Comparison of ENCODE assay signal across 10 cellular contexts in genomic region chr12:111673503-111673902, GRCh38. TPM values are rescaled to one million over a fixed set of nuclear protein-coding genes. Genes with fewer than 3 reads are reported as not detected.
A peak's percentile ranks its signal among the peaks of the same experiment; 100 is the strongest.
DNase-seq lines count a peak whose midpoint lies in the region; ATAC-seq and TF ChIP-seq lines count a peak whose summit lies in the region.
"Had no signal": no experiment of that assay in that cellular context is flagged by ENCODE, and none has a peak within 500 bp of the region (broad histone marks: within the 10 kb centered on the region; RNA-seq: fewer than 3 reads in every experiment).

No MANE protein-coding gene starts in this region.

- intact Hi-C loops in left cardiac atrium (cut with DNase I) (loop anchor here in 1 of 2 donors (10.0 kb wide), 1 partner anchor 279 kb away; no protein-coding TSS in a partner anchor), Right ventricle myocardium inferior (cut with DNase I) (no loop called here), upper lobe of right lung (cut with DNase I) (no loop called here)

- no peak for DNase-seq in left cardiac atrium
- no peak for DNase-seq in Right ventricle myocardium inferior (ENCODE audit: missing footprints)
- peak; percentile 65 for DNase-seq in SK-MEL-5 (ENCODE audit: low read depth, low spot score)
- DNase-seq in fibroblast of the aortic adventitia (ENCODE audit: low read depth), result peak; percentile 58
- DNase-seq in upper lobe of right lung, result no peak
- no peak for DNase-seq in suprapubic skin (ENCODE audit: low spot score in 2 of 2)
- DNase-seq: activated T-cell treated with anti-CD3 and anti-CD28 coated beads, Interleukin-2, amount 50 U/mL, for 24 hours; NCI-H345 had no signal

- H3K36me3 ChIP-seq in upper lobe of right lung (peaks cover 90% of the 10 kb centered on the region), suprapubic skin (peaks cover 92% of the 10 kb centered on the region)

- no peak overlapping the region for H3K4me3 ChIP-seq in fibroblast of the aortic adventitia (ENCODE audit: low read depth, low read length)
- H3K4me3 ChIP-seq in upper lobe of right lung, result no peak overlapping the region
- no peak overlapping the region for H3K4me3 ChIP-seq in suprapubic skin

- TF ChIP-seq POLR2A in suprapubic skin (IDR thresholded peaks at IDR 0.05), result no peak

- 79% methylated on average over 3 of the region's 3 CpGs for WGBS in suprapubic skin

- TF ChIP-seq EP300 in suprapubic skin (IDR thresholded peaks at IDR 0.05), result no peak

- no peak overlapping the region for H3K27ac ChIP-seq in upper lobe of right lung
- H3K27ac ChIP-seq in suprapubic skin, result no peak overlapping the region

- H3K4me1 ChIP-seq in upper lobe of right lung, result no peaks in the 10 kb centered on the region
- H3K4me1 ChIP-seq in suprapubic skin, result no peaks in the 10 kb centered on the region

- TF ChIP-seq CTCF in fibroblast of the aortic adventitia (IDR thresholded peaks at IDR 0.05; ENCODE audit: insufficient read depth, low read length) (peak; percentile 64), upper lobe of right lung (IDR thresholded peaks at IDR 0.05) (peak; percentile 42), suprapubic skin (IDR thresholded peaks at IDR 0.05) (no peak)

- no peaks in the 10 kb centered on the region for H3K27me3 ChIP-seq in upper lobe of right lung
- H3K27me3 ChIP-seq in suprapubic skin, result no peaks in the 10 kb centered on the region

- in situ Hi-C loops in SK-MEL-5 (cut with HindIII; ENCODE audit: low pct_unique_long_range_greater_than_20kb, low sequenced_read_pairs), result no loop called here

- H3K9me3 ChIP-seq in upper lobe of right lung (no peaks in the 10 kb centered on the region), suprapubic skin (no peaks in the 10 kb centered on the region)

- ATAC-seq in left cardiac atrium, result peak; percentile 36 to 55
- no peak for ATAC-seq in Right ventricle myocardium inferior
- ATAC-seq in upper lobe of right lung, result peak; percentile 47
- ATAC-seq in HG03139 (IDR thresholded peaks at IDR 0.05; ENCODE audit: unreplicated experiment), result no peak
- no peak for ATAC-seq in GM21786 (IDR thresholded peaks at IDR 0.05; ENCODE audit: unreplicated experiment)

RNA-seq across cellular contexts. Expression of gene BRAP, which starts 12.3 kb away (rescaled TPM):
- total RNA-seq in left cardiac atrium (10 to 100 TPM; 12.9 to 13.0 TPM), Right ventricle myocardium inferior (14.1 TPM), fibroblast of the aortic adventitia (ENCODE audit: low replicate concordance) (18.3 and 28.5 TPM in 2 replicates), upper lobe of right lung (17.8 TPM), suprapubic skin (10 to 100 TPM; 15.8 to 21.8 (median 19.3) TPM)
- total RNA-seq in SK-MEL-5 (2014; rRNA removed; shearing (Covaris generic)), result 25.1 and 27.6 TPM in 2 replicates
- 14.3 and 23.3 TPM in 2 replicates for polyA plus RNA-seq in SK-MEL-5 (2015; cell fraction: cytosol; rRNA removed)
- 9.9 and 12.7 TPM in 2 replicates for polyA plus RNA-seq in SK-MEL-5 (2015; cell fraction: nucleus; rRNA removed)

RNA-seq across cellular contexts. Expression of gene ACAD10, which starts 12.3 kb away (rescaled TPM):
- total RNA-seq in left cardiac atrium (10 to 100 TPM; 17.7 to 23.7 TPM), Right ventricle myocardium inferior (27.8 TPM), fibroblast of the aortic adventitia (ENCODE audit: low replicate concordance) (15.1 and 19.7 TPM in 2 replicates), upper lobe of right lung (23.3 TPM), suprapubic skin (10 to 100 TPM; 22.8 to 75.7 (median 26.5) TPM)
- 17.2 and 23.0 TPM in 2 replicates for total RNA-seq in SK-MEL-5 (2014; rRNA removed; shearing (Covaris generic))
- 35.0 and 35.6 TPM in 2 replicates for polyA plus RNA-seq in SK-MEL-5 (2015; cell fraction: cytosol; rRNA removed)
- 155 and 178 TPM in 2 replicates for polyA plus RNA-seq in SK-MEL-5 (2015; cell fraction: nucleus; rRNA removed)

Comparison
In these comparisons a context has a peak if more than half of its experiments do, and no peak if none do; other contexts are left out.
1. ATAC-seq: peak in left cardiac atrium (2 of 2) and upper lobe of right lung (single experiment); none in Right ventricle myocardium inferior (single experiment), HG03139 (single experiment) and GM21786 (single experiment).
2. DNase-seq: peak in SK-MEL-5 (single experiment) and fibroblast of the aortic adventitia (single experiment); none in left cardiac atrium (single experiment), Right ventricle myocardium inferior (single experiment), upper lobe of right lung (single experiment) and suprapubic skin (0 of 2).
3. CTCF ChIP-seq: peak in fibroblast of the aortic adventitia (single experiment) and upper lobe of right lung (single experiment); none in suprapubic skin (0 of 2).